In genomic region chr4:184153781-184154542, GRCh38 we compare ENCODE assay signal across 19 cellular contexts.
DNase-seq lines count a peak whose midpoint lies in the region; ATAC-seq and TF ChIP-seq lines count a peak whose summit lies in the region.
"Had no signal": no experiment of that assay in that cellular context is flagged by ENCODE, and none has a peak within 500 bp of the region (broad histone marks: within the 10 kb centered on the region; RNA-seq: fewer than 3 reads in every experiment).

No MANE protein-coding gene starts in this region.

- no peak for TF ChIP-seq POLR2A in prostate gland (IDR thresholded peaks at IDR 0.05)
- TF ChIP-seq POLR2A in uterus (IDR thresholded peaks at IDR 0.05) = no peak

- TF ChIP-seq CTCF in fibroblast of the aortic adventitia (IDR thresholded peaks at IDR 0.05; ENCODE audit: insufficient read depth, low read length) (no peak), prostate gland (IDR thresholded peaks at IDR 0.05) (no peak), uterus (IDR thresholded peaks at IDR 0.05) (no peak)

- H3K27ac ChIP-seq in prostate gland (peak overlapping the region; percentile 11 to 46), uterus (peak overlapping the region; percentile 32 to 52)
- H3K27ac ChIP-seq: 22Rv1 had no signal

- peak; percentile 59 for ATAC-seq in Right ventricle myocardium inferior
- no peak for ATAC-seq in GM18519 (IDR thresholded peaks at IDR 0.05; ENCODE audit: low FRiP score, unreplicated experiment)
- ATAC-seq: CD8-positive, alpha-beta T cell had no signal

- H3K4me1 ChIP-seq in prostate gland (replicated peaks) = no peaks in the 10 kb centered on the region
- no peaks in the 10 kb centered on the region for H3K4me1 ChIP-seq in uterus

- H3K27me3 ChIP-seq in prostate gland (replicated peaks; ENCODE audit: insufficient read depth) (no peaks in the 10 kb centered on the region), uterus (no peaks in the 10 kb centered on the region)

- WGBS in prostate gland = 54% methylated on average over 12 of the region's 12 CpGs

- H3K4me3 ChIP-seq in fibroblast of the aortic adventitia (ENCODE audit: low read depth, low read length) (no peak overlapping the region), prostate gland (no peak overlapping the region), uterus (no peak overlapping the region)

- no peaks in the 10 kb centered on the region for H3K9me3 ChIP-seq in prostate gland
- no peaks in the 10 kb centered on the region for H3K9me3 ChIP-seq in uterus

- no peak for DNase-seq in Right ventricle myocardium inferior (ENCODE audit: missing footprints)
- no peak for DNase-seq in cardiac septum (ENCODE audit: low spot score)
- peak; percentile 10 for DNase-seq in fibroblast of the aortic adventitia (ENCODE audit: low read depth)
- DNase-seq in prostate gland (ENCODE audit: low spot score) = no peak
- DNase-seq in uterus = peak in 1 of 2 donors; percentile 21
- DNase-seq in NCI-H128 (lab: John Stamatoyannopoulos, UW; ENCODE audit: unreplicated experiment) = no peak
- no peak for DNase-seq in SIG-M5 treated with dmso at 0.1 percent for 504 hours (lab: John Stamatoyannopoulos, UW; ENCODE audit: unreplicated experiment)
- DNase-seq: ACHN; C1 segment of cervical spinal cord; CD8-positive, alpha-beta T cell; DMS153; Karpas-422; NCI-H1417; NCI-H1694 treated with DMSO at 0.1 percent for 48 hours; NCI-H446; NCI-H526 treated with DMSO at 0.1 percent for 48 hours; OCI-M1 had no signal

- H3K36me3 ChIP-seq in prostate gland (no peaks in the 10 kb centered on the region), uterus (no peaks in the 10 kb centered on the region)

- intact Hi-C loops in Right ventricle myocardium inferior (cut with DNase I) = no loop called here
- intact Hi-C loops in cardiac septum (cut with DNase I) = no loop called here
- intact Hi-C loops in prostate gland (cut with DNase I) = no loop called here
- intact Hi-C loops in uterus (cut with DNase I; ENCODE audit: low total_unique reads) = no loop called here
